ENCODE assay signal across 8 cellular contexts in the genomic region with DNA sequence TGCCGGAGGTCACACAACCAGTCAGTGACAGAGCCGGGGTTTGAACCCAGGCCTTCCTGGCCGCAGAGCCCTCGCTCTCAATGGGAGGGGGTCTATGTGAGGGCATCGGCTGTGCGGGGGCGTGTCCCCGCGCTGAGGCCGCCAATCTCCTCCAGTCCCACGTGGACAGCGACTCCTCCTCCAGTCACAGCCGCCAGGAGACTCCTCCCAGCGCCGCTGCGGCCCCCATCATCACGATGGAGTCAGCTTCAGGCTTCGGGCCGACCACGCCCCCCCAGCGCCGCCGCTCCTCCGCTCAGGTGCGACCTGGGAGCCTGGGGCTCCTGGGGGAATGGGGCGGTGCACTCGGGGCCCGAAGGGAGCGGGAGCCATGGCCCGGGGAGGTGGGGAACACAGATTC. TPM values are rescaled to one million over a fixed set of nuclear protein-coding genes. Genes with fewer than 3 reads are reported as not detected.
DNase-seq lines count a peak whose midpoint lies in the region; ATAC-seq and TF ChIP-seq lines count a peak whose summit lies in the region.

No MANE protein-coding gene starts in this region.

- H3K4me1 Mint-ChIP-seq in chondrocyte (ENCODE audit: low read depth): peaks cover 9% of the 10 kb centered on the region

- H3K27ac Mint-ChIP-seq in chondrocyte (ENCODE audit: unreplicated experiment): no peak overlapping the region

- H3K36me3 ChIP-seq in HUES64 (ENCODE audit: insufficient read depth, low read length): peaks cover 19% of the 10 kb centered on the region

- H3K27ac ChIP-seq in HUES64 (ENCODE audit: low read depth, low read length): no peak overlapping the region
- H3K27ac ChIP-seq in foreskin keratinocyte: no peak overlapping the region

- peaks cover 2% of the 10 kb centered on the region for H3K27me3 Mint-ChIP-seq in chondrocyte (ENCODE audit: low read depth)

- no peak for TF ChIP-seq CTCF in foreskin keratinocyte (conservative IDR thresholded peaks at IDR 0.05)
- no peak for TF ChIP-seq CTCF in chondrocyte (IDR thresholded peaks at IDR 0.05)

- peak; percentile 75 for ATAC-seq in foreskin keratinocyte

- no peaks in the 10 kb centered on the region for H3K9me3 Mint-ChIP-seq in chondrocyte (ENCODE audit: low read depth)

- H3K27me3 ChIP-seq in HUES64 (ENCODE audit: insufficient read depth, low read length) (peaks cover 44% of the 10 kb centered on the region), foreskin keratinocyte (peaks cover 3% of the 10 kb centered on the region)

- H3K4me3 Mint-ChIP-seq in chondrocyte (ENCODE audit: unreplicated experiment): no peak overlapping the region

- DNase-seq in activated T-cell treated with anti-CD3 and anti-CD28 coated beads for 4 hours: peak; percentile 52
- no peak for DNase-seq in foreskin keratinocyte
- DNase-seq in stimulated activated CD4-positive, alpha-beta T cell treated with anti-CD3 and anti-CD28 coated beads, Interleukin-4, amount 100 ng/mL, for 48 hours (ENCODE audit: low read depth in 2 of 2): peak; percentile 72 to 78
- DNase-seq in NOMO-1 (lab: John Stamatoyannopoulos, UW; ENCODE audit: unreplicated experiment in 2 of 2): no peak
- no peak for DNase-seq in chondrocyte (ENCODE audit: low spot score)
- no peak for DNase-seq in COR-L47 (lab: John Stamatoyannopoulos, UW)
- no peak for DNase-seq in DMS153 treated with DMSO at 0.1 percent for 48 hours (lab: John Stamatoyannopoulos, UW; ENCODE audit: unreplicated experiment)

- peak overlapping the region; percentile 36 for H3K4me3 ChIP-seq in HUES64 (ENCODE audit: low read length)

- H3K36me3 Mint-ChIP-seq in chondrocyte (ENCODE audit: low read depth): peaks cover 9% of the 10 kb centered on the region

- 0 out of 2 replicates have a peak, but pooled peaks cover 3% of the 10 kb centered on the region for H3K4me1 ChIP-seq in HUES64 (ENCODE audit: insufficient read depth, low read length)
- H3K4me1 ChIP-seq in foreskin keratinocyte: peaks cover 5% of the 10 kb centered on the region

- WGBS in HUES64: 60% methylated on average over 30 of the region's 30 CpGs

- no peaks in the 10 kb centered on the region for H3K9me3 ChIP-seq in HUES64 (ENCODE audit: insufficient read depth, low read depth, low read length)

- H3K9ac ChIP-seq in HUES64 (ENCODE audit: low read depth, low read length): no peak overlapping the region

RNA-seq across cellular contexts. Expression of a gene that starts 6.0 kb away (rescaled TPM):
- 3.7 TPM for polyA plus RNA-seq in HUES64 (2013, experiment 1 of 2)
- polyA plus RNA-seq in HUES64 (2013, experiment 2 of 2): 5.5 TPM
- 2.6 and 2.7 TPM in 2 replicates for total RNA-seq in foreskin keratinocyte
- 2.3 and 2.6 TPM in 2 replicates for polyA plus RNA-seq in foreskin keratinocyte
- total RNA-seq in chondrocyte: 3.2 to 4.6 TPM (median 4.6 TPM) in 3 replicates

RNA-seq across cellular contexts. Expression of a gene that starts 6.7 kb away (rescaled TPM):
- 0.65 TPM for polyA plus RNA-seq in HUES64 (2013, experiment 1 of 2)
- 1.2 TPM for polyA plus RNA-seq in HUES64 (2013, experiment 2 of 2)
- total RNA-seq in foreskin keratinocyte (0.42 and 0.58 TPM in 2 replicates), chondrocyte (0.80 to 1.8 TPM (median 1.5 TPM) in 3 replicates)
- 0.33 and 0.71 TPM in 2 replicates for polyA plus RNA-seq in foreskin keratinocyte

RNA-seq across cellular contexts. Expression of a gene that starts 8.4 kb away (rescaled TPM):
- polyA plus RNA-seq in HUES64 (2013, experiment 1 of 2): 3.5 TPM
- polyA plus RNA-seq in HUES64 (2013, experiment 2 of 2): 4.3 TPM
- total RNA-seq in foreskin keratinocyte: 10.9 and 13.0 TPM in 2 replicates
- polyA plus RNA-seq in foreskin keratinocyte: 15.3 and 15.7 TPM in 2 replicates
- 15.5 to 16.5 TPM (median 16.0 TPM) in 3 replicates for total RNA-seq in chondrocyte

RNA-seq across cellular contexts. Expression of a gene that starts 20.1 kb away (rescaled TPM):
- 205 TPM for polyA plus RNA-seq in HUES64 (2013, experiment 1 of 2)
- 206 TPM for polyA plus RNA-seq in HUES64 (2013, experiment 2 of 2)
- 247 and 259 TPM in 2 replicates for total RNA-seq in foreskin keratinocyte
- 363 and 391 TPM in 2 replicates for polyA plus RNA-seq in foreskin keratinocyte
- total RNA-seq in chondrocyte: 181 to 197 TPM (median 197 TPM) in 3 replicates

RNA-seq across cellular contexts. Expression of a gene that starts 31.5 kb away (rescaled TPM):
- 1.3 TPM for polyA plus RNA-seq in HUES64 (2013, experiment 1 of 2)
- polyA plus RNA-seq in HUES64 (2013, experiment 2 of 2): 1.4 TPM
- total RNA-seq in foreskin keratinocyte (not detected in 2 replicates), chondrocyte (not detected in 3 replicates)
- not detected in 2 replicates for polyA plus RNA-seq in foreskin keratinocyte

Comparison
In these comparisons a context has a peak if more than half of its experiments do, and no peak if none do; other contexts are left out.
1. DNase-seq: peak in activated T-cell treated with anti-CD3 and anti-CD28 coated beads for 4 hours (single experiment) and stimulated activated CD4-positive, alpha-beta T cell treated with anti-CD3 and anti-CD28 coated beads, Interleukin-4, amount 100 ng/mL, for 48 hours (2 of 2); none in foreskin keratinocyte (0 of 2), NOMO-1 (0 of 2), chondrocyte (single experiment), COR-L47 (single experiment) and DMS153 treated with DMSO at 0.1 percent for 48 hours (single experiment).